In genomic region chr11:86158716-86159669, GRCh38 we compare ENCODE assay signal across 32 cellular contexts.
A peak's percentile ranks its signal among the peaks of the same experiment; 100 is the strongest.
DNase-seq lines count a peak whose midpoint lies in the region; ATAC-seq, FAIRE-seq and TF ChIP-seq lines count a peak whose summit lies in the region.
"Had no signal": no experiment of that assay in that cellular context is flagged by ENCODE, and none has a peak within 500 bp of the region (broad histone marks: within the 10 kb centered on the region; RNA-seq: fewer than 3 reads in every experiment).

No MANE protein-coding gene starts in this region.

- no peak for TF ChIP-seq EP300 in HepG2 (IDR thresholded peaks at IDR 0.05; ENCODE audit: low read depth in 2 of 2, low read length in 2 of 2)
- TF ChIP-seq EP300 in HepG2 (CRISPR knock-in tag; IDR thresholded peaks at IDR 0.05; ENCODE audit: borderline replicate concordance), result no peak
- no peak for TF ChIP-seq EP300 in GM12878 (IDR thresholded peaks at IDR 0.05; ENCODE audit: borderline replicate concordance in 1 of 2, control insufficient read depth in 1 of 2, low read depth in 2 of 2, low read length in 2 of 2)

- H3K27me3 Mint-ChIP-seq in stimulated activated memory B cell treated with anti-CD40 and anti-IgM and Interleukin-4, amounts not matched to agents 10 μg/mL and 1 μg/mL and 100 μg/mL, for 72 hours, result no peaks in the 10 kb centered on the region
- H3K27me3 Mint-ChIP-seq in endothelial cell (ENCODE audit: unreplicated experiment), result peaks cover 2% of the 10 kb centered on the region
- H3K27me3 Mint-ChIP-seq: naive B cell had no signal

- ATAC-seq in HepG2 (no peak), right lobe of liver (no peak), GM12878 (no peak)
- ATAC-seq in stimulated activated memory B cell treated with anti-CD40 and anti-IgM and Interleukin-4, amounts not matched to agents 10 μg/mL and 1 μg/mL and 100 μg/mL, for 72 hours, result no peak
- ATAC-seq: gastrocnemius medialis, WTC11 had no signal

- no peak for TF ChIP-seq RAD21 in HepG2 (CRISPR knock-in tag; IDR thresholded peaks at IDR 0.05)
- no peak for TF ChIP-seq RAD21 in GM12878 (IDR thresholded peaks at IDR 0.05; ENCODE audit: insufficient read depth, low read depth, low read length)

- no peaks in the 10 kb centered on the region for H3K36me3 Mint-ChIP-seq in stimulated activated memory B cell treated with anti-CD40 and anti-IgM and Interleukin-4, amounts not matched to agents 10 μg/mL and 1 μg/mL and 100 μg/mL, for 72 hours
- no peaks in the 10 kb centered on the region for H3K36me3 Mint-ChIP-seq in endothelial cell (ENCODE audit: low read depth, unreplicated experiment)
- H3K36me3 Mint-ChIP-seq: naive B cell, WTC11 had no signal

- no TSS peak for BruUV-seq in HepG2 (replicated peaks; lab: Mats Ljungman, UMichigan)
- BruUV-seq in GM12878 (replicated peaks; lab: Mats Ljungman, UMichigan), result no TSS peak

- H2AFZ ChIP-seq in HepG2 (ENCODE audit: low read length) (no peak overlapping the region), GM12878 (ENCODE audit: control insufficient read depth, low read depth, low read length) (peak overlapping the region; percentile 43; the same call in 1 of the 2 replicates)

- CTCF ChIA-PET in HepG2 (lab: Yijun Ruan, JAX; ENCODE audit: low intra/inter-chr PET ratio, low total read pairs) (no interaction called here), GM12878 (lab: Yijun Ruan, JAX) (interaction anchor here (1.9 to 3.6 kb wide), 3 partner anchors 21 to 117 kb away, joined by 6 to 23 read pairs (median 9); no protein-coding TSS in a partner anchor)

- no peaks in the 10 kb centered on the region for H3K27me3 ChIP-seq in HepG2 (ENCODE audit: control insufficient read depth in 1 of 2, insufficient read depth in 2 of 2, low read length in 2 of 2)
- H3K27me3 ChIP-seq in right lobe of liver, result no peaks in the 10 kb centered on the region
- no peaks in the 10 kb centered on the region for H3K27me3 ChIP-seq in GM12878 (replicated peaks in 1 of 2; ENCODE audit: control insufficient read depth in 2 of 2, insufficient read depth in 2 of 2, low read length in 1 of 2)
- H3K27me3 ChIP-seq: brain microvascular endothelial cell, esophagus squamous epithelium, gastrocnemius medialis, spleen had no signal

- H3K9me3 Mint-ChIP-seq in stimulated activated memory B cell treated with anti-CD40 and anti-IgM and Interleukin-4, amounts not matched to agents 10 μg/mL and 1 μg/mL and 100 μg/mL, for 72 hours, result no peaks in the 10 kb centered on the region
- H3K9me3 Mint-ChIP-seq in endothelial cell (ENCODE audit: unreplicated experiment), result no peaks in the 10 kb centered on the region
- H3K9me3 Mint-ChIP-seq: immature natural killer cell, WTC11 had no signal

- H3K36me3 ChIP-seq in HepG2 (replicated peaks in 1 of 2; ENCODE audit: control insufficient read depth in 1 of 2, insufficient read depth in 2 of 2, low read length in 2 of 2), result no peaks in the 10 kb centered on the region
- H3K36me3 ChIP-seq in right lobe of liver, result no peaks in the 10 kb centered on the region
- no peaks in the 10 kb centered on the region for H3K36me3 ChIP-seq in GM12878 (ENCODE audit: control insufficient read depth in 2 of 2, insufficient read depth in 2 of 2, low read length in 1 of 2)
- H3K36me3 ChIP-seq: brain microvascular endothelial cell, esophagus squamous epithelium, gastrocnemius medialis, left ventricle myocardium inferior, spleen, thoracic aorta had no signal

- SMC1A ChIA-PET in GM12878 (lab: Charles Lee; ENCODE audit: uncharacterized antibody, unreplicated experiment), result interaction anchor here (1.0 to 4.3 kb wide), 7 partner anchors 8 to 96 kb away, joined by 3 to 27 read pairs (median 8); no protein-coding TSS in a partner anchor

- H3K79me2 ChIP-seq in HepG2 (ENCODE audit: insufficient read depth, low read length) (no peaks in the 10 kb centered on the region), GM12878 (ENCODE audit: control insufficient read depth, insufficient read depth, low read length) (no peaks in the 10 kb centered on the region)

- in situ Hi-C loops in HepG2 (cut with HindIII; ENCODE audit: extremely low pct_ligation_motif_present, low pct_unique_long_range_greater_than_20kb), result no loop called here
- in situ Hi-C loops in GM12878 (cut with MboI), result no loop called here
- in situ Hi-C loops in GM13976 (cut with MboI; ENCODE audit: low sequenced_read_pairs, unreplicated experiment), result no loop called here

- TF ChIP-seq POLR2A in HepG2 (IDR thresholded peaks at IDR 0.05; ENCODE audit: insufficient read depth in 1 of 2, low read depth in 2 of 2, low read length in 2 of 2) (no peak), right lobe of liver (IDR thresholded peaks at IDR 0.05) (no peak), GM12878 (IDR thresholded peaks at IDR 0.05; ENCODE audit: low read depth, low read length) (no peak)

- no peak overlapping the region for H3K4me3 ChIP-seq in HepG2 (replicated peaks in 1 of 3; ENCODE audit: insufficient read depth in 1 of 3, low read depth in 2 of 3, low read length in 3 of 3)
- H3K4me3 ChIP-seq in right lobe of liver, result no peak overlapping the region
- H3K4me3 ChIP-seq in GM12878, result no peak overlapping the region
- H3K4me3 ChIP-seq: esophagus squamous epithelium, gastrocnemius medialis, left ventricle myocardium inferior, SK-N-MC, spleen, thoracic aorta had no signal

- no peak for TF ChIP-seq CTCF in HepG2 (CRISPR knock-in tag; IDR thresholded peaks at IDR 0.05)
- TF ChIP-seq CTCF in right lobe of liver (IDR thresholded peaks at IDR 0.05), result no peak
- no peak for TF ChIP-seq CTCF in GM12878 (IDR thresholded peaks at IDR 0.05 in 2 of 3, conservative IDR thresholded peaks at IDR 0.05 in 1 of 3; ENCODE audit: control insufficient read depth in 2 of 3, extremely low read depth in 1 of 3, insufficient read depth in 1 of 3, low read depth in 3 of 3, low read length in 3 of 3)
- TF ChIP-seq CTCF in endothelial cell (IDR thresholded peaks at IDR 0.05; ENCODE audit: unreplicated experiment), result no peak
- TF ChIP-seq CTCF in GM13976 (IDR thresholded peaks at IDR 0.05; ENCODE audit: borderline replicate concordance, control extremely low read depth, extremely low read depth, insufficient read depth, missing control alignments), result no peak

- H4K20me1 ChIP-seq in HepG2 (ENCODE audit: insufficient read depth, low read length) (no peaks in the 10 kb centered on the region), GM12878 (ENCODE audit: control insufficient read depth, insufficient read depth) (no peaks in the 10 kb centered on the region)

- H3K9ac ChIP-seq in HepG2 (ENCODE audit: insufficient read depth, low read depth, low read length) (no peak overlapping the region), GM12878 (ENCODE audit: control insufficient read depth, insufficient read depth, low read length) (no peak overlapping the region)

- RAD21 ChIA-PET in GM12878 (lab: Charles Lee; ENCODE audit: unreplicated experiment), result interaction anchor here (0.8 to 3.6 kb wide), 5 partner anchors 8 to 115 kb away, joined by 5 to 18 read pairs (median 5); no protein-coding TSS in a partner anchor

- no peak overlapping the region for H3K4me3 Mint-ChIP-seq in stimulated activated memory B cell treated with anti-CD40 and anti-IgM and Interleukin-4, amounts not matched to agents 10 μg/mL and 1 μg/mL and 100 μg/mL, for 72 hours
- no peak overlapping the region for H3K4me3 Mint-ChIP-seq in endothelial cell (ENCODE audit: unreplicated experiment)
- H3K4me3 Mint-ChIP-seq: immature natural killer cell, naive B cell, WTC11 had no signal

- H3K4me2 ChIP-seq in HepG2 (ENCODE audit: low read depth, low read length) (no peak overlapping the region), GM12878 (ENCODE audit: control insufficient read depth, insufficient read depth) (no peak overlapping the region)

- H3K27ac ChIP-seq in HepG2 (ENCODE audit: extremely low read length, insufficient read depth, low read length), result no peak overlapping the region
- no peak overlapping the region for H3K27ac ChIP-seq in right lobe of liver
- no peak overlapping the region for H3K27ac ChIP-seq in GM12878 (ENCODE audit: control insufficient read depth, insufficient read depth)
- H3K27ac ChIP-seq: brain microvascular endothelial cell, esophagus squamous epithelium, gastrocnemius medialis, left ventricle myocardium inferior, SK-N-MC, thoracic aorta had no signal

- H3K4me1 ChIP-seq in HepG2 (ENCODE audit: insufficient read depth, low read length) (peaks cover 31% of the 10 kb centered on the region), right lobe of liver (peaks cover 0 to 16% (median 0%) of the 10 kb centered on the region in 4 donors), GM12878 (ENCODE audit: control insufficient read depth, insufficient read depth, low read length) (peaks cover 22% of the 10 kb centered on the region)

- H3K4me1 Mint-ChIP-seq in stimulated activated memory B cell treated with anti-CD40 and anti-IgM and Interleukin-4, amounts not matched to agents 10 μg/mL and 1 μg/mL and 100 μg/mL, for 72 hours, result peaks cover 34% of the 10 kb centered on the region
- peaks cover 21% of the 10 kb centered on the region for H3K4me1 Mint-ChIP-seq in endothelial cell (ENCODE audit: unreplicated experiment)

- peak overlapping the region; percentile 71 for H3K27ac Mint-ChIP-seq in stimulated activated memory B cell treated with anti-CD40 and anti-IgM and Interleukin-4, amounts not matched to agents 10 μg/mL and 1 μg/mL and 100 μg/mL, for 72 hours
- H3K27ac Mint-ChIP-seq in endothelial cell (ENCODE audit: unreplicated experiment), result no peak overlapping the region
- H3K27ac Mint-ChIP-seq: WTC11 had no signal

- WGBS in HepG2 (ENCODE audit: low lambda C conversion rate), result 38% methylated on average over 4 of the region's 5 CpGs
- 71% methylated on average over 3 of the region's 5 CpGs for WGBS in right lobe of liver (ENCODE audit: insufficient coverage, low coverage, low lambda C conversion rate, missing lambda C conversion rate)
- WGBS in GM12878 (ENCODE audit: insufficient coverage, insufficient replicate concordance, low lambda C conversion rate, missing lambda C conversion rate), result 91% methylated on average over 5 of the region's 5 CpGs

- intact Hi-C loops in HepG2 (cut with micrococcal nuclease; ENCODE audit: unreplicated experiment) (no loop called here), right lobe of liver (cut with DNase I) (no loop called here), GM12878 (cut with micrococcal nuclease; ENCODE audit: unreplicated experiment) (no loop called here)

- POLR2A ChIA-PET in HepG2 (lab: Yijun Ruan, JAX), result no interaction called here
- POLR2A ChIA-PET in GM12878 (lab: Charles Lee), result interaction anchor here (0.5 to 1.5 kb wide), 5 partner anchors 11 to 169 kb away, joined by 3 to 8 read pairs (median 5); no protein-coding TSS in a partner anchor

- H3K9me3 ChIP-seq in HepG2 (ENCODE audit: low read length), result no peaks in the 10 kb centered on the region
- no peaks in the 10 kb centered on the region for H3K9me3 ChIP-seq in right lobe of liver
- H3K9me3 ChIP-seq in GM12878 (replicated peaks; ENCODE audit: control insufficient read depth, insufficient read depth, low read length), result no peaks in the 10 kb centered on the region; the same call in 1 of the 3 replicates
- H3K9me3 ChIP-seq: esophagus squamous epithelium, gastrocnemius medialis, left ventricle myocardium inferior, spleen, thoracic aorta had no signal

- DNase-seq in HepG2 (ENCODE audit: low spot score) (no peak), right lobe of liver (no peak), NCI-H146 (lab: John Stamatoyannopoulos, UW) (peak; percentile 46), GM12878 (ENCODE audit: low read depth, low spot score) (no peak), endothelial cell (ENCODE audit: low spot score) (no peak), GM13976 (ENCODE audit: low spot score) (no peak), NCI-H1930 (lab: John Stamatoyannopoulos, UW) (no peak)
- DNase-seq: ACHN; activated CD4-positive, alpha-beta T cell treated with anti-CD3 and anti-CD28 coated beads, Interleukin-2, amount 50 U/mL, for 48 hours; activated naive CD4-positive, alpha-beta T cell; activated T-cell treated with anti-CD3 and anti-CD28 coated beads, Interleukin-2, amount 50 U/mL, for 1 hour; brain microvascular endothelial cell; DMS 273 treated with DMSO at 0.1 percent for 48 hours; effector CD8-positive, alpha-beta T cell; esophagus squamous epithelium; gastrocnemius medialis; hippocampal formation; immature natural killer cell; Kasumi-1; left ventricle myocardium inferior; NCI-H187; NCI-H524 treated with DMSO at 0.1 percent for 48 hours; RPMI8226; spleen; stimulated activated CD4-positive, alpha-beta T cell treated with anti-CD3 and anti-CD28 coated beads, Interleukin-2, amount 100 ng/mL, for 48 hours; stimulated activated naive CD4-positive, alpha-beta T cell had no signal

- FAIRE-seq in HepG2 (lab: Jason Lieb, UNC) (no peak), GM12878 (lab: Jason Lieb, UNC) (no peak)
- FAIRE-seq: HTR-8/SVneo had no signal
